Comparison of ENCODE assay signal across 9 cellular contexts in the genomic region with DNA sequence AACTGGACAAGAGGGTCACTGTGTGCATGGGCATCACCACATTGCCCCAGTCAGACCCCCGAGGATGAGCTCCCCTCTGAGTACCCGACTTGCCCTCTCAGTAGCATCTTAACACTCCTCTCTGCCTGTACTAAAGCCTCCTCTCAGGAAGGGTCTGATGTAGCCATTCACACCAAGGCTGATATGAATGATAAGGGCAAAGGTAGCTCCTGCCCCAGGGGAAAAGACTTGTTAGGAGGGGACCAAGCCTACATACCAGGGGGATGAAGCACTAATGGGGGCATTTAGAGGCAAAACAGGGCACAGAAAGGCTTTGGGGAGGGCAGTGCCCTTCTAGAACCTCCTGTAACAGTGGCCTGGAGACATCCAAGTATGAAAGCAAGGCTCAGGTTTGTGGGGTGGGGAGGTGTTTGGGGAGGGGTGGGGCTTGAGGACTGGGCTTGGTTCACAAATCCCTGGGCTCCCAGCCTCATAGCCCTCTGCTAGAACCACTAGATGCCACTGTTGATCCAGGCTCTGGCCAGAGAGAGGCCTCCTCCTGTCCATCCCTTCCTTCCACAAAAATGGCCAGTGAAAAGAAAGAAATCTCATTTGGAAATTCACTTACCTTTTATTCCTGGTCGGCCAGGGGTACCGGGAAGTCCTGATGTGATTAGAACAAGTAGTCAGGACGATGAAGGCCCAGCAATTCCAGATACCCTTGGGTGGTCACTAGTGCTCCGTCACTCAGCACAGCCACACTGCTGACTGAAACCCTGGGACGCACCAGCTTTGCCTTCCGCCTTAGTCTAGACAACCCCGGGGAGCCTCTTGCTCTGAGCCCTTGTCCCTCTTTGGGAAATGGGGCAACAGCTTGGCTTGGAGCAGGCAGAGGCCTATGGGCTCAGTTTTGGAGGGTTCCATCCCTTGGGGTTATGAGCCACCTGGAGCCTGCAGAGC. TPM values are rescaled to one million over a fixed set of nuclear protein-coding genes. Genes with fewer than 3 reads are reported as not detected.
DNase-seq lines count a peak whose midpoint lies in the region; ATAC-seq and TF ChIP-seq lines count a peak whose summit lies in the region.
"Had no signal": no experiment of that assay in that cellular context is flagged by ENCODE, and none has a peak within 500 bp of the region (broad histone marks: within the 10 kb centered on the region; RNA-seq: fewer than 3 reads in every experiment).

No MANE protein-coding gene starts in this region.

- H3K4me3 ChIP-seq in lower lobe of right lung: no peak overlapping the region

- H3K4me3 Mint-ChIP-seq in activated T-cell treated with anti-CD3 and anti-CD28 coated beads, Interleukin-2, amount 50 U/mL, for 72 hours: no peak overlapping the region
- H3K4me3 Mint-ChIP-seq: activated naive CD8-positive, alpha-beta T cell had no signal

- ATAC-seq in activated T-cell treated with anti-CD3 and anti-CD28 coated beads, Interleukin-2, amount 50 U/mL, for 72 hours (replicated peaks in 1 of 2): peak; percentile 47 to 55
- ATAC-seq in lower lobe of right lung: peak; percentile 81 to 91

- TF ChIP-seq CTCF in lower lobe of right lung (IDR thresholded peaks at IDR 0.05): peak; percentile 66

- intact Hi-C loops in lower lobe of right lung (cut with DNase I): no loop called here

- no peaks in the 10 kb centered on the region for H3K9me3 ChIP-seq in lower lobe of right lung

- H3K36me3 Mint-ChIP-seq in activated T-cell treated with anti-CD3 and anti-CD28 coated beads, Interleukin-2, amount 50 U/mL, for 72 hours (ENCODE audit: insufficient read depth in 2 of 2): no peaks in the 10 kb centered on the region
- H3K36me3 Mint-ChIP-seq: activated naive CD8-positive, alpha-beta T cell had no signal

- H3K4me1 ChIP-seq in lower lobe of right lung: no peaks in the 10 kb centered on the region

- peaks cover 7% of the 10 kb centered on the region for H3K27me3 Mint-ChIP-seq in activated T-cell treated with anti-CD3 and anti-CD28 coated beads, Interleukin-2, amount 50 U/mL, for 72 hours (ENCODE audit: low read depth)
- H3K27me3 Mint-ChIP-seq: activated naive CD8-positive, alpha-beta T cell had no signal

- DNase-seq in activated T-cell treated with anti-CD3 and anti-CD28 coated beads, Interleukin-2, amount 50 U/mL, for 72 hours: no peak
- no peak for DNase-seq in activated T-cell treated with anti-CD3 and anti-CD28 coated beads for 4 hours
- peak; percentile 45 for DNase-seq in NCI-H2196 (lab: John Stamatoyannopoulos, UW; ENCODE audit: unreplicated experiment)
- DNase-seq in dedifferentiated amniotic fluid mesenchymal stem cell (ENCODE audit: extremely low spot score): peak; percentile 78
- no peak for DNase-seq in lower lobe of right lung
- DNase-seq in GDM1 (lab: John Stamatoyannopoulos, UW): no peak
- DNase-seq in AML-193 (lab: John Stamatoyannopoulos, UW): no peak
- DNase-seq in GM19240 (ENCODE audit: insufficient read length, low spot score): no peak

- no peaks in the 10 kb centered on the region for H3K27me3 ChIP-seq in lower lobe of right lung (ENCODE audit: low read depth)

- no peaks in the 10 kb centered on the region for H3K9me3 Mint-ChIP-seq in activated T-cell treated with anti-CD3 and anti-CD28 coated beads, Interleukin-2, amount 50 U/mL, for 72 hours

- H3K36me3 ChIP-seq in lower lobe of right lung: no peaks in the 10 kb centered on the region

- H3K4me1 Mint-ChIP-seq in activated T-cell treated with anti-CD3 and anti-CD28 coated beads, Interleukin-2, amount 50 U/mL, for 72 hours (ENCODE audit: low read depth): peaks cover 7% of the 10 kb centered on the region

- H3K27ac Mint-ChIP-seq in activated T-cell treated with anti-CD3 and anti-CD28 coated beads, Interleukin-2, amount 50 U/mL, for 72 hours: no peak overlapping the region
- H3K27ac Mint-ChIP-seq: activated naive CD8-positive, alpha-beta T cell had no signal

- no peak overlapping the region for H3K27ac ChIP-seq in lower lobe of right lung

RNA-seq across cellular contexts. Expression of a gene that starts 40.3 kb away (rescaled TPM):
- not detected for total RNA-seq in activated T-cell treated with anti-CD3 and anti-CD28 coated beads, Interleukin-2, amount 50 U/mL, for 72 hours
- 0.32 TPM for total RNA-seq in lower lobe of right lung

Comparison
In these comparisons a context has a peak if more than half of its experiments do, and no peak if none do; other contexts are left out.
1. DNase-seq: peak in NCI-H2196 (single experiment) and dedifferentiated amniotic fluid mesenchymal stem cell (single experiment); none in activated T-cell treated with anti-CD3 and anti-CD28 coated beads, Interleukin-2, amount 50 U/mL, for 72 hours (0 of 2), activated T-cell treated with anti-CD3 and anti-CD28 coated beads for 4 hours (single experiment), lower lobe of right lung (single experiment), GDM1 (single experiment), AML-193 (0 of 2) and GM19240 (single experiment).